8 cellular contexts compared by ENCODE assay signal in genomic region chr7:17939111-17939669, GRCh38. TPM values are rescaled to one million over a fixed set of nuclear protein-coding genes. Genes with fewer than 3 reads are reported as not detected.
DNase-seq lines count a peak whose midpoint lies in the region; ATAC-seq and TF ChIP-seq lines count a peak whose summit lies in the region.

No MANE protein-coding gene starts in this region.

- CTCF ChIA-PET in activated CD4-positive, alpha-beta T cell treated with anti-CD3 and anti-CD28 coated beads, Interleukin-2, amount 10 ng/mL, durations not matched to agents 7 days and 5 days (lab: Charles Lee), result no interaction called here

- no peaks in the 10 kb centered on the region for H3K27me3 ChIP-seq in NT2/D1 (ENCODE audit: insufficient read depth, insufficient read length)
- no peaks in the 10 kb centered on the region for H3K27me3 ChIP-seq in thyroid gland

- ATAC-seq in HG03196 (IDR thresholded peaks at IDR 0.05; ENCODE audit: unreplicated experiment), result no peak
- no peak for ATAC-seq in HG02623 (IDR thresholded peaks at IDR 0.05; ENCODE audit: unreplicated experiment)

- H3K27ac Mint-ChIP-seq in activated CD4-positive, alpha-beta T cell treated with anti-CD3 and anti-CD28 coated beads, Interleukin-2, amount 10 ng/mL, durations not matched to agents 7 days and 5 days, result peak overlapping the region; percentile 97

- H3K36me3 ChIP-seq in NT2/D1 (ENCODE audit: insufficient read depth, insufficient read length, low read length) (no peaks in the 10 kb centered on the region), thyroid gland (no peaks in the 10 kb centered on the region)

- H3K4me1 ChIP-seq in NT2/D1 (ENCODE audit: insufficient read depth, insufficient read length), result no peaks in the 10 kb centered on the region
- H3K4me1 ChIP-seq in thyroid gland, result peaks cover 17 to 20% of the 10 kb centered on the region in 2 donors

- TF ChIP-seq POLR2A in lower leg skin (IDR thresholded peaks at IDR 0.05) (no peak), thyroid gland (IDR thresholded peaks at IDR 0.05) (no peak)

- H3K27me3 Mint-ChIP-seq in activated CD4-positive, alpha-beta T cell treated with anti-CD3 and anti-CD28 coated beads, Interleukin-2, amount 10 ng/mL, durations not matched to agents 7 days and 5 days, result no peaks in the 10 kb centered on the region

- H3K4me1 Mint-ChIP-seq in activated CD4-positive, alpha-beta T cell treated with anti-CD3 and anti-CD28 coated beads, Interleukin-2, amount 10 ng/mL, durations not matched to agents 7 days and 5 days, result peaks cover 48% of the 10 kb centered on the region

- no peaks in the 10 kb centered on the region for H3K9me3 Mint-ChIP-seq in activated CD4-positive, alpha-beta T cell treated with anti-CD3 and anti-CD28 coated beads, Interleukin-2, amount 10 ng/mL, durations not matched to agents 7 days and 5 days

- DNase-seq in activated CD4-positive, alpha-beta T cell treated with anti-CD3 and anti-CD28 coated beads, Interleukin-2, amount 10 ng/mL, durations not matched to agents 7 days and 5 days, result no peak
- DNase-seq in activated CD4-positive, alpha-beta T cell treated with anti-CD3 and anti-CD28 coated beads for 4 hours, result no peak
- DNase-seq in NT2/D1 (ENCODE audit: low read depth, low spot score) (no peak), cardiac fibroblast (ENCODE audit: low read depth in 2 of 2) (peak; percentile 48 to 50), lower leg skin (ENCODE audit: low spot score in 2 of 2) (no peak), thyroid gland (no peak)

- H3K4me3 ChIP-seq in NT2/D1 (ENCODE audit: insufficient read length, low read depth), result peak overlapping the region; percentile 98
- peak overlapping the region; percentile 89 to 91 for H3K4me3 ChIP-seq in cardiac fibroblast (replicated peaks in 1 of 2; ENCODE audit: low read depth in 2 of 2, low read length in 2 of 2)
- peak overlapping the region; percentile 90 for H3K4me3 ChIP-seq in lower leg skin (ENCODE audit: low read depth, poor library complexity, severe bottlenecking)
- H3K4me3 ChIP-seq in thyroid gland (replicated peaks in 1 of 3), result peak overlapping the region in 2 of 3 donors; percentile 66 to 92

- POLR2A ChIA-PET in activated CD4-positive, alpha-beta T cell treated with anti-CD3 and anti-CD28 coated beads, Interleukin-2, amount 10 ng/mL, durations not matched to agents 7 days and 5 days (lab: Charles Lee), result interaction anchor here (0.5 to 0.7 kb wide), 3 partner anchors 148 to 898 kb away, joined by 3 to 6 read pairs (median 3); no protein-coding TSS in a partner anchor

- TF ChIP-seq CTCF in cardiac fibroblast (IDR thresholded peaks at IDR 0.05; ENCODE audit: low read depth, low read length), result no peak
- TF ChIP-seq CTCF in lower leg skin (IDR thresholded peaks at IDR 0.05), result no peak
- TF ChIP-seq CTCF in thyroid gland (IDR thresholded peaks at IDR 0.05), result no peak

- peaks cover 4% of the 10 kb centered on the region for H3K36me3 Mint-ChIP-seq in activated CD4-positive, alpha-beta T cell treated with anti-CD3 and anti-CD28 coated beads, Interleukin-2, amount 10 ng/mL, durations not matched to agents 7 days and 5 days (ENCODE audit: low read depth)

- WGBS in lower leg skin, 2 donors, result 3% methylated on average over 9 of the region's 9 CpGs
- WGBS in thyroid gland, 2 donors, result 5 to 6% methylated on average over 9 of the region's 9 CpGs

- H3K9me3 ChIP-seq in NT2/D1 (ENCODE audit: insufficient read depth, low read length) (no peaks in the 10 kb centered on the region), thyroid gland (no peaks in the 10 kb centered on the region)

- intact Hi-C loops in lower leg skin (cut with DNase I; ENCODE audit: low total_unique reads) (no loop called here), thyroid gland (cut with DNase I) (no loop called here)

- peak overlapping the region; percentile 93 for H3K9ac ChIP-seq in NT2/D1 (ENCODE audit: insufficient read length, low read depth)

- peak overlapping the region; percentile 96 for H3K4me3 Mint-ChIP-seq in activated CD4-positive, alpha-beta T cell treated with anti-CD3 and anti-CD28 coated beads, Interleukin-2, amount 10 ng/mL, durations not matched to agents 7 days and 5 days

- peak overlapping the region in 2 of 3 donors; percentile 95 to 99 for H3K27ac ChIP-seq in thyroid gland

RNA-seq across cellular contexts. Expression of gene SNX13, which starts 1.1 kb away (rescaled TPM):
- total RNA-seq in activated CD4-positive, alpha-beta T cell treated with anti-CD3 and anti-CD28 coated beads, Interleukin-2, amount 10 ng/mL, durations not matched to agents 7 days and 5 days, result 10 to 100 TPM; 25.3 to 26.3 TPM
- total RNA-seq in lower leg skin (10 to 100 TPM; 45.7 to 78.8 (median 67.3) TPM), thyroid gland (100 to 1,000 TPM; 102 to 242 (median 141) TPM)

Comparison
In these comparisons a context has a peak if more than half of its experiments do, and no peak if none do; other contexts are left out.
1. DNase-seq: peak in cardiac fibroblast (2 of 2); none in activated CD4-positive, alpha-beta T cell treated with anti-CD3 and anti-CD28 coated beads, Interleukin-2, amount 10 ng/mL, durations not matched to agents 7 days and 5 days (single experiment), activated CD4-positive, alpha-beta T cell treated with anti-CD3 and anti-CD28 coated beads for 4 hours (0 of 2), NT2/D1 (single experiment), lower leg skin (0 of 2) and thyroid gland (0 of 2).
2. Peak in every context shown above with its lines, with median percentiles within 50 percentile points of each other: H3K4me3 ChIP-seq.